16 cellular contexts compared by ENCODE assay signal in genomic region chr9:133524146-133524545, GRCh38. TPM values are rescaled to one million over a fixed set of nuclear protein-coding genes. Genes with fewer than 3 reads are reported as not detected.
DNase-seq lines count a peak whose midpoint lies in the region; ATAC-seq and TF ChIP-seq lines count a peak whose summit lies in the region.
"Had no signal": no experiment of that assay in that cellular context is flagged by ENCODE, and none has a peak within 500 bp of the region (broad histone marks: within the 10 kb centered on the region; RNA-seq: fewer than 3 reads in every experiment).

No MANE protein-coding gene starts in this region.

- H3K79me1 ChIP-seq in neuronal stem cell (ENCODE audit: low read depth, low read length) = no peaks in the 10 kb centered on the region

- no peak overlapping the region for H3K27ac Mint-ChIP-seq in glutamatergic neuron (ENCODE audit: unreplicated experiment)
- H3K27ac Mint-ChIP-seq in naive thymus-derived CD8-positive, alpha-beta T cell = peak overlapping the region in 2 of 10 donors; percentile 41 to 63
- H3K27ac Mint-ChIP-seq: HFFc6 had no signal

- peaks cover 6% of the 10 kb centered on the region for H3K36me3 Mint-ChIP-seq in glutamatergic neuron (ENCODE audit: unreplicated experiment)
- no peaks in the 10 kb centered on the region for H3K36me3 Mint-ChIP-seq in naive thymus-derived CD8-positive, alpha-beta T cell
- H3K36me3 Mint-ChIP-seq: CD4-positive, CD25-positive, alpha-beta regulatory T cell had no signal

- no CpG with 5 or more reads among the region's 5 CpGs for WGBS in neuronal stem cell (ENCODE audit: extremely low coverage in 2 of 2, insufficient read length in 2 of 2, insufficient replicate concordance in 1 of 2), 2 donors
- WGBS in adrenal gland, 4 donors = 81 to 88% (median 86%) methylated on average over 5 of the region's 5 CpGs

- no peak overlapping the region for H4K91ac ChIP-seq in neuronal stem cell (ENCODE audit: low read depth, low read length, poor library complexity)

- no peak overlapping the region for H3K14ac ChIP-seq in neuronal stem cell (ENCODE audit: low read length)

- no peak overlapping the region for H3K23ac ChIP-seq in neuronal stem cell (ENCODE audit: low read depth, low read length, poor library complexity)

- H2BK120ac ChIP-seq in neuronal stem cell (ENCODE audit: low read depth, low read length) = no peak overlapping the region

- H3K4me1 ChIP-seq in neuronal stem cell (ENCODE audit: control insufficient read depth in 2 of 2, insufficient read depth in 1 of 2, low read depth in 1 of 2, low read length in 2 of 2) = peaks cover 24 to 31% of the 10 kb centered on the region in 2 donors
- peaks cover 4 to 12% of the 10 kb centered on the region in 2 donors for H3K4me1 ChIP-seq in adrenal gland (replicated peaks in 1 of 2)

- peaks cover 33% of the 10 kb centered on the region for H3K4me1 Mint-ChIP-seq in glutamatergic neuron (ENCODE audit: low read depth, unreplicated experiment)
- H3K4me1 Mint-ChIP-seq in naive thymus-derived CD8-positive, alpha-beta T cell = peaks cover 4 to 16% (median 10%) of the 10 kb centered on the region in 4 donors

- H3K9me3 ChIP-seq in neuronal stem cell (replicated peaks in 1 of 2; ENCODE audit: control insufficient read depth in 2 of 2, insufficient read depth in 1 of 2, low read depth in 1 of 2, low read length in 2 of 2) (no peaks in the 10 kb centered on the region), adrenal gland (replicated peaks in 1 of 3) (no peaks in the 10 kb centered on the region)
- H3K9me3 ChIP-seq: BLaER1 treated with 17β-estradiol and CSF1 and Interleukin-3, amounts not matched to agents 10 nM and 100 nM had no signal

- POLR2A ChIA-PET in naive thymus-derived CD8-positive, alpha-beta T cell (lab: Charles Lee) = no interaction called here

- H3K27ac ChIP-seq in neuronal stem cell (replicated peaks; ENCODE audit: low read length) = no peak overlapping the region
- H3K27ac ChIP-seq in substantia nigra (ENCODE audit: low read depth, low read length, poor library complexity, severe bottlenecking) = peak overlapping the region; percentile 36
- no peak overlapping the region for H3K27ac ChIP-seq in adrenal gland
- H3K27ac ChIP-seq: BLaER1 treated with 17β-estradiol and CSF1 and Interleukin-3, amounts not matched to agents 10 nM and 100 nM had no signal

- TF ChIP-seq CTCF in glutamatergic neuron (IDR thresholded peaks at IDR 0.05; ENCODE audit: partially characterized antibody, unreplicated experiment) = no peak
- TF ChIP-seq CTCF in adrenal gland (IDR thresholded peaks at IDR 0.05) = no peak

- H3K9ac ChIP-seq in neuronal stem cell (ENCODE audit: low read depth, low read length, poor library complexity) = no peak overlapping the region
- H3K9ac ChIP-seq: BLaER1 treated with 17β-estradiol and CSF1 and Interleukin-3, amounts not matched to agents 10 nM and 100 nM had no signal

- H3K4me3 ChIP-seq in neuronal stem cell (ENCODE audit: low read length in 2 of 2) = no peak overlapping the region
- no peak overlapping the region for H3K4me3 ChIP-seq in adrenal gland
- H3K4me3 ChIP-seq: BLaER1 treated with 17β-estradiol and CSF1 and Interleukin-3, amounts not matched to agents 10 nM and 100 nM had no signal

- H3K4me3 Mint-ChIP-seq in glutamatergic neuron (ENCODE audit: unreplicated experiment) = peak overlapping the region; percentile 0
- H3K4me3 Mint-ChIP-seq in naive thymus-derived CD8-positive, alpha-beta T cell = no peak overlapping the region
- H3K4me3 Mint-ChIP-seq: CD4-positive, CD25-positive, alpha-beta regulatory T cell; HFFc6 had no signal

- H3K27me3 ChIP-seq in neuronal stem cell (ENCODE audit: control insufficient read depth in 3 of 3, insufficient read depth in 3 of 3, low read depth in 1 of 3, low read length in 3 of 3) (peaks cover 0 to 14% (median 2%) of the 10 kb centered on the region in 3 experiments), adrenal gland (no peaks in the 10 kb centered on the region)

- DNase-seq in Right ventricle myocardium superior (peak; percentile 10), cardiac septum (ENCODE audit: low spot score) (no peak), glutamatergic neuron (no peak), neuronal stem cell (ENCODE audit: low spot score) (no peak), substantia nigra (lab: John Stamatoyannopoulos, UW) (no peak), adrenal gland (no peak)
- no peak for DNase-seq in naive thymus-derived CD8-positive, alpha-beta T cell
- DNase-seq: 8988T; AML-193; CD4-positive, CD25-positive, alpha-beta regulatory T cell; DMS53; GF-D8; HCEC 1CT; HFFc6 had no signal

- H3K27me3 Mint-ChIP-seq in glutamatergic neuron (ENCODE audit: unreplicated experiment) = peaks cover 9% of the 10 kb centered on the region
- no peaks in the 10 kb centered on the region for H3K27me3 Mint-ChIP-seq in naive thymus-derived CD8-positive, alpha-beta T cell
- H3K27me3 Mint-ChIP-seq: CD4-positive, CD25-positive, alpha-beta regulatory T cell had no signal

- no peak for TF ChIP-seq POLR2A in adrenal gland (IDR thresholded peaks at IDR 0.05)

- intact Hi-C loops in Right ventricle myocardium superior (cut with DNase I) (no loop called here), cardiac septum (cut with DNase I) (no loop called here), adrenal gland (cut with DNase I) (no loop called here)

- H4K8ac ChIP-seq in neuronal stem cell (ENCODE audit: low read depth, low read length) = no peak overlapping the region

- H2BK15ac ChIP-seq in neuronal stem cell (ENCODE audit: low read length) = no peak overlapping the region

- no peak for ATAC-seq in Right ventricle myocardium superior (ENCODE audit: poor library complexity)
- ATAC-seq in naive thymus-derived CD8-positive, alpha-beta T cell = no peak

- H3K36me3 ChIP-seq in neuronal stem cell (replicated peaks in 1 of 2; ENCODE audit: control insufficient read depth in 2 of 2, insufficient read depth in 2 of 2, low read length in 2 of 2) = no peaks in the 10 kb centered on the region
- no peaks in the 10 kb centered on the region for H3K36me3 ChIP-seq in adrenal gland (replicated peaks in 1 of 2)
- H3K36me3 ChIP-seq: BLaER1 treated with 17β-estradiol and CSF1 and Interleukin-3, amounts not matched to agents 10 nM and 100 nM had no signal

- no peak overlapping the region for H3K4ac ChIP-seq in neuronal stem cell (ENCODE audit: low read length)

- H2AFZ ChIP-seq in neuronal stem cell (ENCODE audit: low read length) = no peak overlapping the region

- H2BK5ac ChIP-seq in neuronal stem cell (ENCODE audit: low read length) = no peak overlapping the region

- no peak overlapping the region for H3K4me2 ChIP-seq in neuronal stem cell (ENCODE audit: insufficient read depth, low read length, poor library complexity, severe bottlenecking)

- no peak overlapping the region for H3K18ac ChIP-seq in neuronal stem cell (ENCODE audit: low read length)

- H3K9me3 Mint-ChIP-seq in glutamatergic neuron (ENCODE audit: unreplicated experiment) = peaks cover 8% of the 10 kb centered on the region
- H3K9me3 Mint-ChIP-seq in naive thymus-derived CD8-positive, alpha-beta T cell = no peaks in the 10 kb centered on the region
- H3K9me3 Mint-ChIP-seq: CD4-positive, CD25-positive, alpha-beta regulatory T cell; HFFc6 had no signal

- no peak overlapping the region for H2BK12ac ChIP-seq in neuronal stem cell (ENCODE audit: low read length)

- H2AK5ac ChIP-seq in neuronal stem cell (ENCODE audit: low read depth, low read length) = peak overlapping the region; percentile 25

RNA-seq across cellular contexts. Expression of gene MYMK, which starts 0.6 kb away (rescaled TPM):
- total RNA-seq in Right ventricle myocardium superior (not detected), cardiac septum (not detected), glutamatergic neuron (ENCODE audit: unreplicated experiment) (not detected), adrenal gland (not detected)
- polyA plus RNA-seq in neuronal stem cell (2013, experiment 1 of 2) = not detected
- not detected for polyA plus RNA-seq in neuronal stem cell (2013, experiment 2 of 2)
- total RNA-seq in naive thymus-derived CD8-positive, alpha-beta T cell = not detected
- not detected for polyA plus RNA-seq in naive thymus-derived CD8-positive, alpha-beta T cell
- not detected for polyA plus RNA-seq in adrenal gland
- total RNA-seq: CD4-positive, CD25-positive, alpha-beta regulatory T cell; H4; HFFc6 had no signal
- polyA plus RNA-seq: CD4-positive, CD25-positive, alpha-beta regulatory T cell had no signal

RNA-seq across cellular contexts. Expression of gene ADAMTSL2, which starts 10.4 kb away (rescaled TPM):
- total RNA-seq in Right ventricle myocardium superior = 8.1 TPM
- 9.6 TPM for total RNA-seq in cardiac septum
- total RNA-seq in glutamatergic neuron (ENCODE audit: unreplicated experiment) = 1.3 TPM
- polyA plus RNA-seq in neuronal stem cell (2013, experiment 1 of 2) = 0.17 TPM
- polyA plus RNA-seq in neuronal stem cell (2013, experiment 2 of 2) = 0.15 TPM
- total RNA-seq in naive thymus-derived CD8-positive, alpha-beta T cell = under 1 TPM; 0.44 to 0.66 TPM
- polyA plus RNA-seq in naive thymus-derived CD8-positive, alpha-beta T cell = under 1 TPM in 2 of 3 donors, not detected in 1; 0.03 to 0.14 TPM
- total RNA-seq in adrenal gland = 100 to 1,000 TPM in 2 of 8 donors, 10 to 100 TPM in 6; 23.5 to 138 (median 70.9) TPM
- polyA plus RNA-seq in adrenal gland = 100 to 1,000 TPM in 1 of 3 donors, 10 to 100 TPM in 1, 1 to 10 TPM in 1; 4.1 to 108 (median 35.3) TPM
- total RNA-seq: CD4-positive, CD25-positive, alpha-beta regulatory T cell; H4 had no signal
- polyA plus RNA-seq: CD4-positive, CD25-positive, alpha-beta regulatory T cell had no signal

RNA-seq across cellular contexts. Expression of gene SLC2A6, which starts 45.2 kb away (rescaled TPM):
- total RNA-seq in Right ventricle myocardium superior (2.9 TPM), cardiac septum (3.6 TPM), glutamatergic neuron (ENCODE audit: unreplicated experiment) (104 TPM), adrenal gland (10 to 100 TPM in 3 of 8 donors, 1 to 10 TPM in 5; 2.0 to 79.1 (median 8.8) TPM)
- 3.7 TPM for polyA plus RNA-seq in neuronal stem cell (2013, experiment 1 of 2)
- polyA plus RNA-seq in neuronal stem cell (2013, experiment 2 of 2) = 3.8 TPM
- 1 to 10 TPM; 8.4 to 8.7 TPM for total RNA-seq in naive thymus-derived CD8-positive, alpha-beta T cell
- polyA plus RNA-seq in naive thymus-derived CD8-positive, alpha-beta T cell = 1 to 10 TPM; 4.0 to 6.0 (median 5.6) TPM
- 1 to 10 TPM; 3.3 to 6.7 (median 5.0) TPM for polyA plus RNA-seq in adrenal gland
